ENCODE assay signal across 8 cellular contexts in genomic region chr18:79680891-79681339, GRCh38. TPM values are rescaled to one million over a fixed set of nuclear protein-coding genes. Genes with fewer than 3 reads are reported as not detected.
DNase-seq lines count a peak whose midpoint lies in the region; ATAC-seq, FAIRE-seq and TF ChIP-seq lines count a peak whose summit lies in the region.

No MANE protein-coding gene starts in this region.

- peak overlapping the region; percentile 74 to 89 for H3K9ac ChIP-seq in stomach smooth muscle (ENCODE audit: low read length in 2 of 2)

- POLR2A ChIA-PET in activated CD4-positive, alpha-beta T cell treated with anti-CD3 and anti-CD28 coated beads for 36 hours (lab: Charles Lee), result interaction anchor here (0.9 to 1.2 kb wide), 3 partner anchors 157 to 612 kb away, joined by 3 to 6 read pairs (median 3); no protein-coding TSS in a partner anchor

- no peak for FAIRE-seq in GM12892 (lab: Jason Lieb, UNC)

- no peak for ATAC-seq in activated CD4-positive, alpha-beta T cell treated with anti-CD3 and anti-CD28 coated beads for 36 hours

- no peaks in the 10 kb centered on the region for H3K9me3 ChIP-seq in stomach smooth muscle (ENCODE audit: control insufficient read depth in 2 of 2, low read length in 2 of 2)

- H3K27me3 ChIP-seq in kidney epithelial cell (ENCODE audit: control insufficient read depth, insufficient read depth, low read length), result no peaks in the 10 kb centered on the region
- no peaks in the 10 kb centered on the region for H3K27me3 ChIP-seq in stomach smooth muscle (ENCODE audit: control insufficient read depth in 1 of 2, insufficient read depth in 2 of 2, low read length in 2 of 2)

- intact Hi-C loops in activated CD4-positive, alpha-beta T cell treated with anti-CD3 and anti-CD28 coated beads for 36 hours (cut with DNase I, micrococcal nuclease), result loop anchor here in 1 of 2 experiments (5.0 kb wide), 1 partner anchor 351 kb away; the partner anchor contains the start of gene RBFA

- TF ChIP-seq POLR2A in GM12892 (IDR thresholded peaks at IDR 0.05; ENCODE audit: low read depth, low read length), result no peak

- no peaks in the 10 kb centered on the region for H3K27me3 Mint-ChIP-seq in activated CD4-positive, alpha-beta T cell treated with anti-CD3 and anti-CD28 coated beads for 36 hours
- no peaks in the 10 kb centered on the region for H3K27me3 Mint-ChIP-seq in activated naive CD8-positive, alpha-beta T cell

- no peak overlapping the region for H3K27ac ChIP-seq in stomach smooth muscle (ENCODE audit: low read length)

- CTCF ChIA-PET in activated CD4-positive, alpha-beta T cell treated with anti-CD3 and anti-CD28 coated beads for 36 hours (lab: Charles Lee), result interaction anchor here (0.6 to 0.9 kb wide), 2 partner anchors 162 to 287 kb away, joined by 3 read pairs; no protein-coding TSS in a partner anchor

- peaks cover 2% of the 10 kb centered on the region for H3K9me3 Mint-ChIP-seq in activated CD4-positive, alpha-beta T cell treated with anti-CD3 and anti-CD28 coated beads for 36 hours (ENCODE audit: low read depth)
- H3K9me3 Mint-ChIP-seq in activated naive CD8-positive, alpha-beta T cell (ENCODE audit: low read depth), result no peaks in the 10 kb centered on the region

- H3K36me3 ChIP-seq in kidney epithelial cell (ENCODE audit: control insufficient read depth, insufficient read depth, low read length) (no peaks in the 10 kb centered on the region), stomach smooth muscle (ENCODE audit: control insufficient read depth in 2 of 2, insufficient read depth in 2 of 2, low read length in 2 of 2) (peaks cover 0 to 6% of the 10 kb centered on the region in 2 donors)

- peak overlapping the region; percentile 90 for H3K4me3 Mint-ChIP-seq in activated CD4-positive, alpha-beta T cell treated with anti-CD3 and anti-CD28 coated beads for 36 hours
- H3K4me3 Mint-ChIP-seq in activated naive CD8-positive, alpha-beta T cell, result peak overlapping the region; percentile 95

- peaks cover 30% of the 10 kb centered on the region for H3K4me1 ChIP-seq in stomach smooth muscle (ENCODE audit: control insufficient read depth, insufficient read depth, low read length)

- no peak for DNase-seq in activated CD4-positive, alpha-beta T cell treated with anti-CD3 and anti-CD28 coated beads for 36 hours
- DNase-seq in activated CD4-positive, alpha-beta T cell treated with anti-CD3 and anti-CD28 coated beads for 1 hour, result no peak
- no peak for DNase-seq in kidney epithelial cell (ENCODE audit: low read depth)
- no peak for DNase-seq in GF-D8 (lab: John Stamatoyannopoulos, UW)
- no peak for DNase-seq in GM12892 (ENCODE audit: insufficient read length)
- DNase-seq in stimulated activated CD4-positive, alpha-beta T cell treated with anti-CD3 and anti-CD28 coated beads, Interleukin-2, amount 100 ng/mL, for 48 hours, result no peak

- H3K4me3 ChIP-seq in kidney epithelial cell (ENCODE audit: low read depth, low read length), result peak overlapping the region; percentile 81
- peak overlapping the region; percentile 77 to 96 for H3K4me3 ChIP-seq in stomach smooth muscle (ENCODE audit: low read length in 2 of 2)

- H3K4me1 Mint-ChIP-seq in activated CD4-positive, alpha-beta T cell treated with anti-CD3 and anti-CD28 coated beads for 36 hours, result peaks cover 80% of the 10 kb centered on the region
- peaks cover 75% of the 10 kb centered on the region for H3K4me1 Mint-ChIP-seq in activated naive CD8-positive, alpha-beta T cell (ENCODE audit: low read depth)

- TF ChIP-seq CTCF in kidney epithelial cell (IDR thresholded peaks at IDR 0.05; ENCODE audit: insufficient read depth, low read length, poor library complexity, severe bottlenecking), result no peak

- H3K27ac Mint-ChIP-seq in activated CD4-positive, alpha-beta T cell treated with anti-CD3 and anti-CD28 coated beads for 36 hours, result peak overlapping the region; percentile 92
- H3K27ac Mint-ChIP-seq in activated naive CD8-positive, alpha-beta T cell, result peak overlapping the region; percentile 91

- H3K36me3 Mint-ChIP-seq in activated CD4-positive, alpha-beta T cell treated with anti-CD3 and anti-CD28 coated beads for 36 hours (ENCODE audit: low read depth), result peaks cover 58% of the 10 kb centered on the region
- peaks cover 3% of the 10 kb centered on the region for H3K36me3 Mint-ChIP-seq in activated naive CD8-positive, alpha-beta T cell

RNA-seq across cellular contexts. Expression of gene CTDP1, which starts 1.3 kb away (rescaled TPM):
- total RNA-seq in activated CD4-positive, alpha-beta T cell treated with anti-CD3 and anti-CD28 coated beads for 36 hours, result 10 to 100 TPM; 36.7 to 45.5 TPM
- 29.7 and 31.6 TPM in 2 replicates for total RNA-seq in kidney epithelial cell
- 6.8 TPM for polyA plus RNA-seq in GM12892 (2012; ENCODE audit: missing spikeins)
